9 cellular contexts compared by ENCODE assay signal in genomic region chr2:96928277-96928781, GRCh38. TPM values are rescaled to one million over a fixed set of nuclear protein-coding genes. Genes with fewer than 3 reads are reported as not detected.
DNase-seq lines count a peak whose midpoint lies in the region; ATAC-seq and TF ChIP-seq lines count a peak whose summit lies in the region.
"Had no signal": no experiment of that assay in that cellular context is flagged by ENCODE, and none has a peak within 500 bp of the region (broad histone marks: within the 10 kb centered on the region; RNA-seq: fewer than 3 reads in every experiment).

No MANE protein-coding gene starts in this region.

- H3K4me2 ChIP-seq in mesendoderm (ENCODE audit: low read length), result no peak overlapping the region

- H3K79me2 ChIP-seq in mesendoderm (ENCODE audit: control insufficient read depth, insufficient read depth, low read length), result no peaks in the 10 kb centered on the region

- TF ChIP-seq RAD21 in Ishikawa (IDR thresholded peaks at IDR 0.05; ENCODE audit: low read depth), result no peak

- H4K5ac ChIP-seq in mesendoderm (ENCODE audit: low read length), result no peak overlapping the region

- no peaks in the 10 kb centered on the region for H3K27me3 Mint-ChIP-seq in brain
- peaks cover 6% of the 10 kb centered on the region for H3K27me3 Mint-ChIP-seq in endodermal cell (ENCODE audit: insufficient read depth)

- no peaks in the 10 kb centered on the region for H3K36me3 ChIP-seq in subcutaneous abdominal adipose tissue (ENCODE audit: control insufficient read depth in 5 of 5, insufficient read depth in 5 of 5, low read length in 5 of 5)
- H3K36me3 ChIP-seq in mesendoderm (ENCODE audit: control insufficient read depth, insufficient read depth, low read length), result no peaks in the 10 kb centered on the region
- no peaks in the 10 kb centered on the region for H3K36me3 ChIP-seq in endodermal cell (ENCODE audit: control insufficient read depth, insufficient read depth, low read length)

- DNase-seq in left colon, result no peak
- no peak for DNase-seq in mesendoderm
- DNase-seq in endodermal cell, result no peak

- H3K4ac ChIP-seq in mesendoderm (ENCODE audit: low read depth, low read length), result no peak overlapping the region

- no peak overlapping the region for H3K18ac ChIP-seq in mesendoderm (ENCODE audit: low read length)

- TF ChIP-seq CTCF in brain (conservative IDR thresholded peaks at IDR 0.05) (no peak), endodermal cell (conservative IDR thresholded peaks at IDR 0.05) (no peak)

- H3K36me3 Mint-ChIP-seq in brain (no peaks in the 10 kb centered on the region), endodermal cell (ENCODE audit: low read depth) (no peaks in the 10 kb centered on the region)

- H3K9me3 ChIP-seq in subcutaneous abdominal adipose tissue (ENCODE audit: control insufficient read depth in 5 of 5, low read length in 5 of 5) (no peaks in the 10 kb centered on the region), endodermal cell (ENCODE audit: control insufficient read depth, low read length) (no peaks in the 10 kb centered on the region)

- H3K27me3 ChIP-seq in subcutaneous abdominal adipose tissue (ENCODE audit: control insufficient read depth in 5 of 5, insufficient read depth in 4 of 5, low read length in 5 of 5) (peaks cover 15 to 31% (median 17%) of the 10 kb centered on the region in 5 donors), mesendoderm (ENCODE audit: insufficient read depth, low read length, poor library complexity) (no peaks in the 10 kb centered on the region), endodermal cell (ENCODE audit: control insufficient read depth, insufficient read depth, low read length, poor library complexity, severe bottlenecking) (no peaks in the 10 kb centered on the region)

- H3K23ac ChIP-seq in mesendoderm (ENCODE audit: low read length), result no peak overlapping the region

- peak overlapping the region in 4 of 5 experiments; percentile 22 to 63 (median 45) for H3K4me3 Mint-ChIP-seq in brain
- H3K4me3 Mint-ChIP-seq in endodermal cell, result no peak overlapping the region

- TF ChIP-seq EP300 in Ishikawa (IDR thresholded peaks at IDR 0.05; ENCODE audit: borderline replicate concordance), result no peak

- WGBS in mesendoderm (ENCODE audit: extremely low coverage, insufficient coverage, low lambda C conversion rate), result no CpG with 5 or more reads among the region's 12 CpGs
- WGBS in endodermal cell (ENCODE audit: insufficient coverage in 1 of 2, insufficient read length in 1 of 2), 2 experiments, result 88 to 89% methylated on average over 11 to 12 of the region's 12 CpGs

- no peaks in the 10 kb centered on the region for H3K79me1 ChIP-seq in mesendoderm (ENCODE audit: low read length)

- no peak overlapping the region for H2BK15ac ChIP-seq in mesendoderm (replicated peaks; ENCODE audit: low read depth)

- no peak overlapping the region for H3K27ac ChIP-seq in subcutaneous abdominal adipose tissue (ENCODE audit: low read depth, low read length)
- H3K27ac ChIP-seq in mesendoderm (ENCODE audit: low read depth, low read length), result no peak overlapping the region
- no peak overlapping the region for H3K27ac ChIP-seq in endodermal cell (ENCODE audit: low read depth, low read length)

- H3K4me3 ChIP-seq in subcutaneous abdominal adipose tissue (ENCODE audit: low read depth in 1 of 5, low read length in 5 of 5) (peak overlapping the region in 4 of 5 donors; percentile 35 to 62 (median 43)), mesendoderm (ENCODE audit: low read length) (no peak overlapping the region), endodermal cell (ENCODE audit: low read length) (no peak overlapping the region)

- H3K56ac ChIP-seq in mesendoderm (ENCODE audit: low read length), result no peak overlapping the region

- H2AK5ac ChIP-seq in mesendoderm (ENCODE audit: low read length), result no peak overlapping the region

- H3K4me1 Mint-ChIP-seq in brain (peaks cover 68% of the 10 kb centered on the region), endodermal cell (peaks cover 4% of the 10 kb centered on the region)

- H3K27ac Mint-ChIP-seq in brain, result peak overlapping the region; percentile 58 to 93 (median 79)
- H3K27ac Mint-ChIP-seq in endodermal cell, result no peak overlapping the region

- H3K9ac ChIP-seq in subcutaneous abdominal adipose tissue (ENCODE audit: low read length in 5 of 5) (peak overlapping the region in 1 of 5 donors; percentile 42), mesendoderm (ENCODE audit: low read length) (no peak overlapping the region), endodermal cell (ENCODE audit: extremely low read depth, low read length, poor library complexity, severe bottlenecking) (no peak overlapping the region)

- no peak overlapping the region for H2BK120ac ChIP-seq in mesendoderm (ENCODE audit: low read depth, low read length)

- no peak overlapping the region for H2BK5ac ChIP-seq in mesendoderm (ENCODE audit: low read length)

- peaks cover 0 to 7% (median 0%) of the 10 kb centered on the region in 5 experiments for H3K9me3 Mint-ChIP-seq in brain
- H3K9me3 Mint-ChIP-seq in endodermal cell, result no peaks in the 10 kb centered on the region

- H4K8ac ChIP-seq in mesendoderm (ENCODE audit: low read depth, low read length), result no peak overlapping the region

- intact Hi-C loops in left colon (cut with DNase I, micrococcal nuclease), result no loop called here

- ATAC-seq in left colon, result peak; percentile 51
- ATAC-seq in HG02798 (IDR thresholded peaks at IDR 0.05; ENCODE audit: poor library complexity, unreplicated experiment), result no peak
- ATAC-seq in HG03565 (IDR thresholded peaks at IDR 0.05; ENCODE audit: unreplicated experiment), result no peak

- H3K4me1 ChIP-seq in subcutaneous abdominal adipose tissue (ENCODE audit: control insufficient read depth in 5 of 5, insufficient read depth in 5 of 5, low read length in 5 of 5) (peaks cover 4 to 17% (median 15%) of the 10 kb centered on the region in 5 donors), mesendoderm (ENCODE audit: control insufficient read depth, low read depth, low read length) (no peaks in the 10 kb centered on the region), endodermal cell (ENCODE audit: control insufficient read depth, insufficient read depth, low read length) (peaks cover under 1% of the 10 kb centered on the region)

TF ChIP-seq in Ishikawa, 13 proteins besides CTCF, POLR2A, EP300 and RAD21:
- TF ChIP-seq TEAD4 (IDR thresholded peaks at IDR 0.05) (no peak), USF1 (IDR thresholded peaks at IDR 0.05) (peak; percentile 74)

RNA-seq across cellular contexts. Expression of gene FAM178B, which starts 58.1 kb away (rescaled TPM):
- polyA plus RNA-seq in brain (ENCODE audit: insufficient read depth, low read depth, low replicate concordance), result 6.1 TPM
- total RNA-seq in left colon (under 1 TPM; 0.22 to 0.34 TPM), endodermal cell (under 1 TPM in 1 of 2 donors, not detected in 1; 0.55 TPM)
- polyA plus RNA-seq in mesendoderm (2013, experiment 1 of 2), result 0.49 TPM
- polyA plus RNA-seq in mesendoderm (2013, experiment 2 of 2), result 0.48 TPM
- polyA plus RNA-seq in endodermal cell (2013, experiment 1 of 2), result 0.46 TPM
- 0.79 TPM for polyA plus RNA-seq in endodermal cell (2013, experiment 2 of 2)
- total RNA-seq: mesenteric fat pad had no signal

RNA-seq across cellular contexts. Expression of gene SEMA4C, which starts 58.4 kb away (rescaled TPM):
- polyA plus RNA-seq in brain (ENCODE audit: insufficient read depth, low read depth, low replicate concordance), result 32.9 TPM
- total RNA-seq in left colon (10 to 100 TPM; 13.2 to 17.5 TPM), endodermal cell (10 to 100 TPM; 82.5 to 92.1 TPM)
- polyA plus RNA-seq in mesendoderm (2013, experiment 1 of 2), result 32.1 TPM
- 31.2 TPM for polyA plus RNA-seq in mesendoderm (2013, experiment 2 of 2)
- polyA plus RNA-seq in endodermal cell (2013, experiment 1 of 2), result 76.4 TPM
- 67.9 TPM for polyA plus RNA-seq in endodermal cell (2013, experiment 2 of 2)

Comparison
In these comparisons a context has a peak if more than half of its experiments do, and no peak if none do; other contexts are left out.
1. H3K4me3 ChIP-seq: peak in subcutaneous abdominal adipose tissue (4 of 5); none in mesendoderm (single experiment) and endodermal cell (single experiment).
2. RNA of gene SEMA4C, which starts 58.4 kb away (total RNA-seq): 82.5 to 92.1 TPM in endodermal cell; 13.2 to 17.5 TPM in left colon; every median in the first group is over 4 times any median in the second.